Comparison of ENCODE assay signal across 11 cellular contexts in the genomic region with DNA sequence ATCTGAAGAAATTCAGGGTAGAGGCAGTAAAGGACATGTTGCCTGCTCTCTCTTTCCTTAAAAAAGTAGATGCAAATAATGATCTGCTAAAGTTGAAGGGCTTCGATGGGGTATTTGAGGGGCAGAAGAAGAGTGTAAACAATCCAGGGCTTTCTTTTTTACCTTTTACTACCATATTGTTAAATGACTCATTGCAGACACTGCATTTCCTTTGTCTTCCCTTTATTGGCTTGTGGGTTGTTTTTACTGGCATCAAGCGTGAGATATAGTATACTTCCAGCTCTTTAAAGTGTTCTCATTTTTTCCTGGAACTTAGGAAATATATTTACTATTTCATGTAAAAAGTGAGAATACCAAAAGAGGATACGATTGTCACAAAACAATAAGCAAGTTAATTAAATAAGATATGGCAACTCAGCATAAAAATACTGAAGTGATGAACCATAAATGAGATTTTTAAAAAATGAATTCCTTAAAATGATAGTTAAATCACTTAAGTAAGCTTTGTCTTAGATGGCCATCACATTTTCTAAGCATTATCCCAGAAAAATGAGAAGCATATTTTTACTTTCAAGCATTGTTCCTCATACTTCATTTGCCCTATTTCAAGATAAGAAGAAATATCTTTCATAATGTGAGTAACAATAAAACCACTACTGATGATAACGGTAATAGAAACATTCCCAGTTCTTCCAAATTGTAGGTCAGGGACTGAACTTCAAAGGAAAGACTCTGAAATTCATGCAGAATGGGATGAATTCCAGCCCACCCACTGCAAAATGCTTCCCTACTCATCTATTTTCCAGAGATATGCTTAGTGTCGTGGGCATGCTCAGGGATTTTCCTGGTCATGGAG.
DNase-seq lines count a peak whose midpoint lies in the region; ATAC-seq and TF ChIP-seq lines count a peak whose summit lies in the region.
"Had no signal": no experiment of that assay in that cellular context is flagged by ENCODE, and none has a peak within 500 bp of the region (broad histone marks: within the 10 kb centered on the region; RNA-seq: fewer than 3 reads in every experiment).

No MANE protein-coding gene starts in this region.

- H3K9me2 ChIP-seq in Karpas-422 (replicated peaks; ENCODE audit: insufficient read depth, low read length), result no peaks in the 10 kb centered on the region

- H2BK20ac ChIP-seq in H9 (ENCODE audit: low read depth, low read length, poor library complexity, severe bottlenecking), result no peak overlapping the region

- H3K4me3 ChIP-seq in Karpas-422 (ENCODE audit: low read length), result peak overlapping the region; percentile 6; the same call in 1 of the 2 replicates
- no peak overlapping the region for H3K4me3 ChIP-seq in adipocyte (ENCODE audit: low read length)
- H3K4me3 ChIP-seq in mucosa of descending colon, result no peak overlapping the region

- H2BK15ac ChIP-seq in H9 (ENCODE audit: low read depth, low read length), result no peak overlapping the region

- H3K27me3 ChIP-seq in Karpas-422 (ENCODE audit: low read length), result no peaks in the 10 kb centered on the region
- peaks cover 5% of the 10 kb centered on the region for H3K27me3 ChIP-seq in adipocyte (replicated peaks; ENCODE audit: control insufficient read depth, insufficient read depth, low read length)
- H3K27me3 ChIP-seq in H9 (ENCODE audit: insufficient read depth, low read length), result no peaks in the 10 kb centered on the region

- no peak overlapping the region for H3K23ac ChIP-seq in H9 (ENCODE audit: insufficient read length, low read depth, low read length)

- H2AFZ ChIP-seq in Karpas-422 (ENCODE audit: low read length) (peak overlapping the region; percentile 90), H9 (ENCODE audit: low read length) (no peak overlapping the region)

- TF ChIP-seq CTCF in mucosa of descending colon (IDR thresholded peaks at IDR 0.05) (no peak), H9 (conservative IDR thresholded peaks at IDR 0.05) (no peak)

- H3K79me1 ChIP-seq in H9 (ENCODE audit: insufficient read depth, low read depth, low read length, poor library complexity, severe bottlenecking), result no peaks in the 10 kb centered on the region

- H3T11ph ChIP-seq in H9 (ENCODE audit: low read length), result no peak overlapping the region

- no peak overlapping the region for H4K5ac ChIP-seq in H9 (ENCODE audit: insufficient read length, low read depth, low read length)

- intact Hi-C loops in mucosa of descending colon (cut with DNase I, micrococcal nuclease), result no loop called here

- WGBS in H9 (ENCODE audit: extremely low coverage, insufficient read length, low lambda C conversion rate), result no CpG with 5 or more reads among the region's 5 CpGs

- no peak overlapping the region for H3K27ac Mint-ChIP-seq in H9

- peaks cover 0 to 4% of the 10 kb centered on the region in 2 experiments; a peak in 2 of 4 replicates for H3K4me1 Mint-ChIP-seq in H9

- no peak overlapping the region for H3K4me3 Mint-ChIP-seq in H9

- no peaks in the 10 kb centered on the region for H3K9me3 ChIP-seq in Karpas-422 (ENCODE audit: low read length)
- H3K9me3 ChIP-seq in adipocyte (ENCODE audit: control insufficient read depth, low read length), result no peaks in the 10 kb centered on the region
- H3K9me3 ChIP-seq in mucosa of descending colon, result no peaks in the 10 kb centered on the region
- no peaks in the 10 kb centered on the region for H3K9me3 ChIP-seq in H9 (ENCODE audit: control insufficient read depth, low read depth, low read length)

- 0 out of 2 replicates have a peak overlapping the region, but pooled peaks have one; percentile 15 for H3K27ac ChIP-seq in Karpas-422 (ENCODE audit: low read length)
- H3K27ac ChIP-seq in H9 (ENCODE audit: insufficient read length, low read depth, low read length), result no peak overlapping the region

- H3K36me3 ChIP-seq in Karpas-422 (ENCODE audit: insufficient read depth, low read length) (no peaks in the 10 kb centered on the region), adipocyte (ENCODE audit: control insufficient read depth, insufficient read depth, low read length, severe bottlenecking) (no peaks in the 10 kb centered on the region), mucosa of descending colon (ENCODE audit: low read depth) (no peaks in the 10 kb centered on the region)

- H3K27me3 Mint-ChIP-seq in H9 (ENCODE audit: low read depth), result no peaks in the 10 kb centered on the region

- H3K9me3 Mint-ChIP-seq in H9, result no peaks in the 10 kb centered on the region

- no peak overlapping the region for H4K8ac ChIP-seq in H9 (replicated peaks; ENCODE audit: insufficient read length, low read depth, low read length)

- no peak overlapping the region for H4K91ac ChIP-seq in H9 (ENCODE audit: insufficient read length, low read depth, low read length)

- H3K4me1 ChIP-seq in Karpas-422 (ENCODE audit: low read length) (peaks cover 76% of the 10 kb centered on the region), adipocyte (ENCODE audit: control insufficient read depth, insufficient read depth, low read length) (no peaks in the 10 kb centered on the region), mucosa of descending colon (ENCODE audit: low read depth) (no peaks in the 10 kb centered on the region), H9 (ENCODE audit: insufficient read depth, low read length) (no peaks in the 10 kb centered on the region)

- H3K56ac ChIP-seq in H9 (ENCODE audit: insufficient read length, low read depth, low read length), result no peak overlapping the region

- H3K18ac ChIP-seq in H9 (ENCODE audit: insufficient read length, low read depth, low read length), result no peak overlapping the region

- DNase-seq in DMS153 treated with DMSO at 0.1 percent for 48 hours (lab: John Stamatoyannopoulos, UW; ENCODE audit: unreplicated experiment), result peak; percentile 5
- no peak for DNase-seq in Karpas-422
- peak; percentile 24 for DNase-seq in adipocyte (ENCODE audit: low read depth)
- DNase-seq in mucosa of descending colon, result no peak
- no peak for DNase-seq in H9
- DNase-seq in SIG-M5 treated with dmso at 0.1 percent for 504 hours (lab: John Stamatoyannopoulos, UW; ENCODE audit: unreplicated experiment), result no peak
- DNase-seq: activated CD8-positive, alpha-beta memory T cell treated with anti-CD3 and anti-CD28 coated beads, Interleukin-2, amount 50 U/mL, for 48 hours; effector memory CD4-positive, alpha-beta T cell; nucleus accumbens had no signal

- H3K14ac ChIP-seq in H9 (ENCODE audit: insufficient read depth, low read length), result no peak overlapping the region

- H3K9ac ChIP-seq in Karpas-422 (ENCODE audit: low read length) (peak overlapping the region; percentile 14; the same call in 1 of the 2 replicates), adipocyte (ENCODE audit: low read length) (no peak overlapping the region), H9 (ENCODE audit: extremely low read depth, insufficient read length, low read length) (no peak overlapping the region)

- H4K20me1 ChIP-seq in Karpas-422 (ENCODE audit: insufficient read depth, low read depth, low read length), result no peaks in the 10 kb centered on the region
- no peaks in the 10 kb centered on the region for H4K20me1 ChIP-seq in H9 (ENCODE audit: control insufficient read depth, insufficient read depth, insufficient read length)

- peak overlapping the region; percentile 33 for H3K4me2 ChIP-seq in Karpas-422 (ENCODE audit: low read depth, low read length, poor library complexity, severe bottlenecking)
- H3K4me2 ChIP-seq in H9 (ENCODE audit: insufficient read depth, insufficient read length, low read length), result no peak overlapping the region

- ATAC-seq in mucosa of descending colon (peak; percentile 95), GM21423 (IDR thresholded peaks at IDR 0.05; ENCODE audit: unreplicated experiment) (no peak), HG02610 (IDR thresholded peaks at IDR 0.05; ENCODE audit: unreplicated experiment) (no peak)

- no peak overlapping the region for H2AK5ac ChIP-seq in H9 (ENCODE audit: insufficient read length, low read length)

- H3K23me2 ChIP-seq in H9 (ENCODE audit: insufficient read length, low read depth, low read length, poor library complexity, severe bottlenecking), result no peaks in the 10 kb centered on the region

- no peak overlapping the region for H3K4ac ChIP-seq in H9 (ENCODE audit: low read depth, low read length)

- H2BK120ac ChIP-seq in H9 (ENCODE audit: low read depth, low read length, poor library complexity, severe bottlenecking), result no peak overlapping the region

- H3K79me2 ChIP-seq in Karpas-422 (ENCODE audit: low read length) (no peaks in the 10 kb centered on the region), H9 (ENCODE audit: insufficient read depth, low read length) (no peaks in the 10 kb centered on the region)

- H2BK5ac ChIP-seq in H9 (ENCODE audit: insufficient read length, low read length), result no peak overlapping the region

- no peak overlapping the region for H2BK12ac ChIP-seq in H9 (ENCODE audit: insufficient read length, low read depth, low read length)

- no peaks in the 10 kb centered on the region for H3K36me3 Mint-ChIP-seq in H9 (ENCODE audit: insufficient read depth in 1 of 3, low read depth in 3 of 3)

Comparison
In these comparisons a context has a peak if more than half of its experiments do, and no peak if none do; other contexts are left out.
1. DNase-seq: peak in DMS153 treated with DMSO at 0.1 percent for 48 hours (single experiment) and adipocyte (single experiment); none in Karpas-422 (single experiment), mucosa of descending colon (0 of 3), H9 (single experiment) and SIG-M5 treated with dmso at 0.1 percent for 504 hours (single experiment).